Comparison of ENCODE assay signal across 21 cellular contexts in genomic region chr14:65433646-65434045, GRCh38. TPM values are rescaled to one million over a fixed set of nuclear protein-coding genes. Genes with fewer than 3 reads are reported as not detected.
A peak's percentile ranks its signal among the peaks of the same experiment; 100 is the strongest.
DNase-seq lines count a peak whose midpoint lies in the region; ATAC-seq, FAIRE-seq and TF ChIP-seq lines count a peak whose summit lies in the region.
"Had no signal": no experiment of that assay in that cellular context is flagged by ENCODE, and none has a peak within 500 bp of the region (broad histone marks: within the 10 kb centered on the region; RNA-seq: fewer than 3 reads in every experiment).

No MANE protein-coding gene starts in this region.

- WGBS in HepG2 (ENCODE audit: low lambda C conversion rate), result 89% methylated on average over 2 of the region's 2 CpGs
- 46% methylated on average over 2 of the region's 2 CpGs for whole genome bisulfite sequencing in right lobe of liver (ENCODE audit: insufficient coverage, low coverage, low lambda C conversion rate, missing lambda C conversion rate)
- 0% methylated on average over 1 of the region's 2 CpGs for WGBS in K562 (ENCODE audit: insufficient coverage, low coverage, missing lambda C conversion rate)
- WGBS in thyroid gland, 2 donors, result 94 to 95% methylated on average over 2 of the region's 2 CpGs

- H3K9ac ChIP-seq in HepG2 (ENCODE audit: insufficient read depth, low read depth, low read length) (no peak overlapping the region), HUES48 (ENCODE audit: low read depth, low read length) (no peak overlapping the region), K562 (ENCODE audit: insufficient read depth in 1 of 2, low read depth in 2 of 2, low read length in 2 of 2) (peak overlapping the region in 1 of 2 experiments; percentile 56; a peak in 1 of 4 replicates)

- no peak for TF ChIP-seq CTCF in HepG2 (CRISPR knock-in tag; IDR thresholded peaks at IDR 0.05)
- TF ChIP-seq CTCF in right lobe of liver (IDR thresholded peaks at IDR 0.05), result no peak
- TF ChIP-seq CTCF in K562 (IDR thresholded peaks at IDR 0.05 in 2 of 3, conservative IDR thresholded peaks at IDR 0.05 in 1 of 3; ENCODE audit: insufficient read depth in 2 of 3, low read depth in 1 of 3, low read length in 3 of 3), result no peak
- TF ChIP-seq CTCF in thyroid gland (IDR thresholded peaks at IDR 0.05), result no peak

- H3K9me3 ChIP-seq in HepG2 (ENCODE audit: low read length) (no peaks in the 10 kb centered on the region), right lobe of liver (no peaks in the 10 kb centered on the region), HUES48 (ENCODE audit: control insufficient read depth, insufficient read depth, low read length) (peaks cover 8% of the 10 kb centered on the region; the same call in 1 of the 2 replicates), K562 (replicated peaks; ENCODE audit: control insufficient read depth, insufficient read depth, low read depth, low read length) (no peaks in the 10 kb centered on the region; the same call in none of the 2 replicates), thyroid gland (no peaks in the 10 kb centered on the region)
- H3K9me3 ChIP-seq: MG63, ovary had no signal

- H3K4me1 ChIP-seq in HepG2 (ENCODE audit: insufficient read depth, low read length), result no peaks in the 10 kb centered on the region
- H3K4me1 ChIP-seq in right lobe of liver, result no peaks in the 10 kb centered on the region
- H3K4me1 ChIP-seq in HUES48 (ENCODE audit: control insufficient read depth, insufficient read depth, low read length), result peaks cover 43% of the 10 kb centered on the region
- H3K4me1 ChIP-seq in K562 (replicated peaks in 1 of 2; ENCODE audit: control insufficient read depth in 2 of 2, insufficient read depth in 2 of 2, low read length in 2 of 2), result peaks cover 6 to 41% of the 10 kb centered on the region in 2 experiments; a peak in 4 of 5 replicates
- H3K4me1 ChIP-seq in thyroid gland, result peaks cover 30 to 55% of the 10 kb centered on the region in 2 donors

- H3K79me2 ChIP-seq in HepG2 (ENCODE audit: insufficient read depth, low read length), result peaks cover 2% of the 10 kb centered on the region
- H3K79me2 ChIP-seq in K562 (ENCODE audit: control insufficient read depth, insufficient read depth, low read length), result peaks cover 33% of the 10 kb centered on the region

- H3K9me1 ChIP-seq in K562 (ENCODE audit: control insufficient read depth, insufficient read depth, low read length), result no peaks in the 10 kb centered on the region

- H3K36me3 ChIP-seq in HepG2 (replicated peaks in 1 of 2; ENCODE audit: control insufficient read depth in 1 of 2, insufficient read depth in 2 of 2, low read length in 2 of 2) (no peaks in the 10 kb centered on the region), right lobe of liver (no peaks in the 10 kb centered on the region), HUES48 (ENCODE audit: control insufficient read depth, insufficient read depth, low read length) (0 out of 2 replicates have a peak, but pooled peaks cover 3% of the 10 kb centered on the region), K562 (ENCODE audit: control insufficient read depth, insufficient read depth, low read length) (no peaks in the 10 kb centered on the region), thyroid gland (no peaks in the 10 kb centered on the region)
- H3K36me3 ChIP-seq: brain microvascular endothelial cell, MG63, ovary had no signal

- in situ Hi-C loops in HepG2 (cut with HindIII; ENCODE audit: extremely low pct_ligation_motif_present, low pct_unique_long_range_greater_than_20kb) (no loop called here), K562 (cut with MboI) (no loop called here)

- TF ChIP-seq RAD21 in HepG2 (CRISPR knock-in tag; IDR thresholded peaks at IDR 0.05) (no peak), K562 (CRISPR knock-in tag; conservative IDR thresholded peaks at IDR 0.05 in 1 of 2, IDR thresholded peaks at IDR 0.05 in 1 of 2) (no peak)

- H2AFZ ChIP-seq in HepG2 (ENCODE audit: low read length) (no peak overlapping the region), K562 (ENCODE audit: low read depth, low read length) (peak overlapping the region; percentile 69; the same call in 1 of the 2 replicates)
- H2AFZ ChIP-seq: hepatocyte had no signal

- no peak for DNase-seq in HepG2 (ENCODE audit: low spot score)
- DNase-seq in right lobe of liver, result no peak
- no peak for DNase-seq in K562 (ENCODE audit: extremely low read depth in 1 of 4, low spot score in 3 of 4)
- DNase-seq in thyroid gland, result no peak
- DNase-seq in glomerular visceral epithelial cell (ENCODE audit: extremely low spot score), result no peak
- no peak for DNase-seq in hypothalamus (lab: John Stamatoyannopoulos, UW)
- DNase-seq: activated naive CD4-positive, alpha-beta T cell treated with anti-CD3 and anti-CD28 coated beads, Interleukin-2, amount 50 U/mL, for 16 hours; brain microvascular endothelial cell; COR-L47; left cardiac atrium; MG63; NCI-H1694 treated with DMSO at 0.1 percent for 48 hours; NCI-H446; ovary; SIG-M5; small intestine; stimulated activated naive CD4-positive, alpha-beta T cell treated with Interleukin-2 at 50 U/mL for 16 hours had no signal

- POLR2A ChIA-PET in HepG2 (lab: Yijun Ruan, JAX), result no interaction called here
- POLR2A ChIA-PET in K562 (lab: Yijun Ruan, JAX), result interaction anchor here (0.6 kb wide), 2 partner anchors 20 to 202 kb away, joined by 3 read pairs; no protein-coding TSS in a partner anchor

- FAIRE-seq in HepG2 (lab: Jason Lieb, UNC) (no peak), K562 (lab: Jason Lieb, UNC) (no peak)
- FAIRE-seq: small intestine, TTC549 had no signal

- BruUV-seq in HepG2 (replicated peaks; lab: Mats Ljungman, UMichigan) (no TSS peak), K562 (replicated peaks; lab: Mats Ljungman, UMichigan) (no TSS peak)

- intact Hi-C loops in HepG2 (cut with micrococcal nuclease; ENCODE audit: unreplicated experiment) (no loop called here), right lobe of liver (cut with DNase I) (no loop called here), K562 (cut with micrococcal nuclease) (no loop called here), thyroid gland (cut with DNase I) (no loop called here)

- H3K4me2 ChIP-seq in HepG2 (ENCODE audit: low read depth, low read length) (no peak overlapping the region), K562 (ENCODE audit: insufficient read depth, low read length) (peak overlapping the region; percentile 23)
- H3K4me2 ChIP-seq: hepatocyte had no signal

- no peak overlapping the region for H3K27ac ChIP-seq in HepG2 (ENCODE audit: extremely low read length, insufficient read depth, low read length)
- no peak overlapping the region for H3K27ac ChIP-seq in right lobe of liver
- peak overlapping the region; percentile 51 for H3K27ac ChIP-seq in HUES48 (ENCODE audit: low read depth, low read length)
- H3K27ac ChIP-seq in K562 (ENCODE audit: extremely low read depth, low read depth, low read length), result peak overlapping the region; percentile 76
- H3K27ac ChIP-seq in thyroid gland, result peak overlapping the region; percentile 2 to 47 (median 39)
- H3K27ac ChIP-seq: brain microvascular endothelial cell had no signal

- H3K27me3 ChIP-seq in HepG2 (ENCODE audit: control insufficient read depth in 1 of 2, insufficient read depth in 2 of 2, low read length in 2 of 2) (no peaks in the 10 kb centered on the region), right lobe of liver (no peaks in the 10 kb centered on the region), HUES48 (ENCODE audit: control insufficient read depth, insufficient read depth, low read length) (no peaks in the 10 kb centered on the region), K562 (ENCODE audit: control insufficient read depth in 2 of 2, insufficient read depth in 2 of 2, low read length in 2 of 2) (no peaks in the 10 kb centered on the region), thyroid gland (no peaks in the 10 kb centered on the region)
- H3K27me3 ChIP-seq: brain microvascular endothelial cell, hepatocyte, MG63, ovary had no signal

- H3K4me3 ChIP-seq in HepG2 (replicated peaks in 1 of 3; ENCODE audit: insufficient read depth in 1 of 3, low read depth in 2 of 3, low read length in 3 of 3), result no peak overlapping the region
- H3K4me3 ChIP-seq in right lobe of liver, result no peak overlapping the region
- H3K4me3 ChIP-seq in HUES48 (ENCODE audit: low read depth, low read length), result no peak overlapping the region
- H3K4me3 ChIP-seq in K562, result no peak overlapping the region
- H3K4me3 ChIP-seq in thyroid gland (replicated peaks in 1 of 3), result no peak overlapping the region
- H3K4me3 ChIP-seq: hepatocyte, MG63, ovary had no signal

- H4K20me1 ChIP-seq in HepG2 (ENCODE audit: insufficient read depth, low read length) (no peaks in the 10 kb centered on the region), K562 (replicated peaks; ENCODE audit: control insufficient read depth, insufficient read depth, low read length) (no peaks in the 10 kb centered on the region)

- CTCF ChIA-PET in HepG2 (lab: Yijun Ruan, JAX; ENCODE audit: low intra/inter-chr PET ratio, low total read pairs) (no interaction called here), K562 (lab: Yijun Ruan, JAX; ENCODE audit: low intra/inter-chr PET ratio) (no interaction called here)

- no peak for TF ChIP-seq POLR2A in HepG2 (IDR thresholded peaks at IDR 0.05; ENCODE audit: insufficient read depth in 1 of 2, low read depth in 2 of 2, low read length in 2 of 2)
- no peak for TF ChIP-seq POLR2A in right lobe of liver (IDR thresholded peaks at IDR 0.05)
- no peak for TF ChIP-seq POLR2A in K562 (conservative IDR thresholded peaks at IDR 0.05)
- no peak for TF ChIP-seq POLR2A in thyroid gland (IDR thresholded peaks at IDR 0.05)

- ATAC-seq in HepG2 (no peak), right lobe of liver (no peak), K562 (peak; percentile 51), GM19455 (IDR thresholded peaks at IDR 0.05; ENCODE audit: unreplicated experiment) (no peak)
- ATAC-seq: left cardiac atrium had no signal

- TF ChIP-seq EP300 in HepG2 (IDR thresholded peaks at IDR 0.05; ENCODE audit: low read depth in 2 of 2, low read length in 2 of 2) (no peak), HepG2 (CRISPR knock-in tag; IDR thresholded peaks at IDR 0.05; ENCODE audit: borderline replicate concordance) (no peak), K562 (IDR thresholded peaks at IDR 0.05; ENCODE audit: low read length) (no peak)

RNA-seq across cellular contexts. Expression of gene FUT8, which starts 21.1 kb away (rescaled TPM):
- total RNA-seq in HepG2 (2016; rRNA removed; fragmentation: Illumina TruSeq; extraction: Trizol), result 14.9 and 17.5 TPM in 2 replicates
- total RNA-seq in HepG2 (2016; cell fraction: cytosol; rRNA removed; fragmentation: Illumina TruSeq; extraction: Trizol; ENCODE audit: low read depth), result 27.3 and 31.5 TPM in 2 replicates
- total RNA-seq in HepG2 (2016; cell fraction: insoluble cytoplasmic fraction; rRNA removed; fragmentation: Illumina TruSeq; extraction: Trizol), result 16.8 and 18.2 TPM in 2 replicates
- total RNA-seq in HepG2 (2016; cell fraction: membrane; rRNA removed; fragmentation: Illumina TruSeq; extraction: Trizol), result 16.1 and 17.6 TPM in 2 replicates
- 20.6 and 24.1 TPM in 2 replicates for total RNA-seq in HepG2 (2016; cell fraction: nucleus; rRNA removed; fragmentation: Illumina TruSeq; extraction: Trizol)
- 7.3 and 9.3 TPM in 2 replicates for polyA plus RNA-seq in HepG2 (2011; rRNA removed)
- 6.1 and 8.1 TPM in 2 replicates for polyA plus RNA-seq in HepG2 (2011; cell fraction: cytosol; rRNA removed)
- polyA plus RNA-seq in HepG2 (2011; cell fraction: nucleus; rRNA removed), result 2.8 and 3.7 TPM in 2 replicates
- polyA plus RNA-seq in HepG2 (2012), result 5.4 and 7.4 TPM in 2 replicates
- polyA plus RNA-seq in HepG2 (2016; cell fraction: cytosol; fragmentation: Illumina TruSeq; extraction: Trizol; ENCODE audit: low read depth), result 1.4 and 1.9 TPM in 2 replicates
- 11.2 and 11.7 TPM in 2 replicates for polyA plus RNA-seq in HepG2 (2016; cell fraction: insoluble cytoplasmic fraction; fragmentation: Illumina TruSeq; extraction: Trizol; ENCODE audit: low read depth)
- 5.5 and 6.3 TPM in 2 replicates for polyA plus RNA-seq in HepG2 (2016; cell fraction: membrane; fragmentation: Illumina TruSeq; extraction: Trizol; ENCODE audit: low read depth)
- polyA plus RNA-seq in HepG2 (2016; cell fraction: nucleus; fragmentation: Illumina TruSeq; extraction: Trizol; ENCODE audit: insufficient read depth, low read depth), result 14.0 and 14.3 TPM in 2 replicates
- polyA minus RNA-seq in HepG2 (2011; rRNA and poly(A)+ RNA removed; ENCODE audit: low replicate concordance), result 10.7 and 14.3 TPM in 2 replicates
- polyA minus RNA-seq in HepG2 (2011; cell fraction: cytosol; rRNA and poly(A)+ RNA removed), result 8.0 and 10.0 TPM in 2 replicates
- polyA minus RNA-seq in HepG2 (2011; cell fraction: nucleus; rRNA and poly(A)+ RNA removed), result 21.5 and 25.2 TPM in 2 replicates
- 1 to 10 TPM; 2.6 to 4.9 (median 3.5) TPM for total RNA-seq in right lobe of liver
- total RNA-seq in K562 (2011; cell fraction: chromatin; rRNA removed; ENCODE audit: low replicate concordance), result 12.8 and 21.0 TPM in 2 replicates
- total RNA-seq in K562 (2011; cell fraction: nucleolus; rRNA removed), result 9.8 and 10.1 TPM in 2 replicates
- 13.3 and 16.0 TPM in 2 replicates for total RNA-seq in K562 (2011; cell fraction: nucleoplasm; rRNA removed)
- 7.8 and 9.1 TPM in 2 replicates for total RNA-seq in K562 (2014; rRNA removed)
- total RNA-seq in K562 (2014; rRNA removed; fragmentation: Illumina TruSeq; extraction: Trizol), result 10.6 and 11.9 TPM in 2 replicates
- total RNA-seq in K562 (2015; rRNA removed; fragmentation: Illumina TruSeq; extraction: Trizol), result 14.7 and 15.2 TPM in 2 replicates
- total RNA-seq in K562 (2021), result 13.3 and 14.2 TPM in 2 replicates
- polyA plus RNA-seq in K562 (2011; rRNA removed), result 7.2 and 8.0 TPM in 2 replicates
- 3.6 and 6.1 TPM in 2 replicates for polyA plus RNA-seq in K562 (2011; cell fraction: cytosol; rRNA removed)
- 4.1 and 4.7 TPM in 2 replicates for polyA plus RNA-seq in K562 (2011; cell fraction: nucleus; rRNA removed)
- 8.2 and 10.1 TPM in 2 replicates for polyA plus RNA-seq in K562 (2012)
- 8.6 and 11.0 TPM in 2 replicates for polyA plus RNA-seq in K562 (2014; fragmentation: Illumina TruSeq; extraction: Trizol)
- 1 to 10 TPM; 4.1 to 6.0 TPM for polyA plus RNA-seq in K562 (2014; fragmentation: Nextera tagmentation; extraction: Ambion mirVana)
- polyA plus RNA-seq in K562 (2014; rRNA removed), result 6.0 and 7.1 TPM in 2 replicates
- polyA minus RNA-seq in K562 (2011; rRNA and poly(A)+ RNA removed), result 13.7 and 19.0 TPM in 2 replicates
- 3.4 and 3.8 TPM in 2 replicates for polyA minus RNA-seq in K562 (2011; cell fraction: cytosol; rRNA and poly(A)+ RNA removed)
- 7.3 and 12.3 TPM in 2 replicates for polyA minus RNA-seq in K562 (2011; cell fraction: nucleus; rRNA and poly(A)+ RNA removed)
- 10 to 100 TPM; 29.2 to 55.5 (median 41.1) TPM for total RNA-seq in thyroid gland

Comparison
In these comparisons a context has a peak if more than half of its experiments do, and no peak if none do; other contexts are left out.
1. H3K27ac ChIP-seq: peak in HUES48 (single experiment), K562 (single experiment) and thyroid gland (3 of 3); none in HepG2 (single experiment) and right lobe of liver (0 of 3).